ENCODE assay signal across 1 cellular context in the genomic region with DNA sequence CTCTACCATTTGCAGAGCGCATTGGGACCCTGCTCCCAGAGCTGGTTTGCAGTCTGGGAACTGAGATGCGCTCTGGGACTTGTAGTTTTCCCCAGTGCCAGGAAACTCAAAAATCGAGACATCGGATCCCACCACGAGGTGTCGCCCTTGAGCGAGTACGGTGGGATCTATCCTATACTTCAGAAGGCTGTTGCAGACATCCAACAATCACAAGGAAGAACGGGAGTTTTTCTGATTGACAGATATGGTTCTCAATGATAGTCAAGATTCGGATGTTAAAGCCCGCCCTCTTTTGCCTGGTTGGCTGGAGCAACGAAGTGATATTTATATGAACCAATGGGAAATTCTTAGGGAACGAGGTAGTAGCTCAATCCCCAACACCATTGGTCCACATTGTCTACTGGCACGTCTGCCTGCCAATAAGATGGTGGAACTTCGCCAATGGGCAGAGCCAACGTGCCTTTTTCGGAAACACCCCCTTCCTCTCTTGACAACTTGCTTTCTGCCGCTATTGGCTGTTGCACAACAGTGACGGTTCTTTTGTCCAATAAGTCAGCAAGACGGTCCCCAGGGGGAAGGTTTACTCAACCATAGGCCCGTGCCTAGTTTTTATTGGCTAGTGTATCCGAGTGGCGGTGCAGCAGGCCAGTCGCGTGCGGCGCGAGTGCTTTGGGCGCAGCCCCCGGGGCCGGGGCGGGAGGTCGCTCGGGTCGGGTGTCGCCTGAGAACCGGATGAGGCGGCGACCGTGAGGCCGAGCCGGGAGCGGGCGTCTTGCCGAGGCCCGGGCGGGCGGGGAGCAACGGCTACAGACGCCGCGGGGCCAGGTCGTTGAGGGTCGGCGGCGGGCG.
TF ChIP-seq lines count a peak whose summit lies in the region.

A gene (plus strand): TSS at position 724 of the 849 bp plus-strand sequence. CDS start 164 bp downstream, outside the sequence.

TF ChIP-seq in HEK293, 187 proteins besides CTCF, POLR2A, EP300 and RAD21 (continued from another document and continues in another):
- TF ChIP-seq ZFP37 (tag by site-specific recombination; IDR thresholded peaks at IDR 0.05) = no peak
- TF ChIP-seq, protein P1, sequence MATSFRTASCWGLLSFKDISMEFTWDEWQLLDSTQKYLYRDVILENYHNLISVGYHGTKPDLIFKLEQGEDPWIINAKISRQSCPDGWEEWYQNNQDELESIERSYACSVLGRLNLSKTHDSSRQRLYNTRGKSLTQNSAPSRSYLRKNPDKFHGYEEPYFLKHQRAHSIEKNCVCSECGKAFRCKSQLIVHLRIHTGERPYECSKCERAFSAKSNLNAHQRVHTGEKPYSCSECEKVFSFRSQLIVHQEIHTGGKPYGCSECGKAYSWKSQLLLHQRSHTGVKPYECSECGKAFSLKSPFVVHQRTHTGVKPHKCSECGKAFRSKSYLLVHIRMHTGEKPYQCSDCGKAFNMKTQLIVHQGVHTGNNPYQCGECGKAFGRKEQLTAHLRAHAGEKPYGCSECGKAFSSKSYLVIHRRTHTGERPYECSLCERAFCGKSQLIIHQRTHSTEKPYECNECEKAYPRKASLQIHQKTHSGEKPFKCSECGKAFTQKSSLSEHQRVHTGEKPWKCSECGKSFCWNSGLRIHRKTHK (tag by site-specific recombination; IDR thresholded peaks at IDR 0.05) = no peak
- TF ChIP-seq TCF7L2 (IDR thresholded peaks at IDR 0.05; ENCODE audit: borderline replicate concordance, low read depth, low read length) = no peak
- TF ChIP-seq, protein P2, sequence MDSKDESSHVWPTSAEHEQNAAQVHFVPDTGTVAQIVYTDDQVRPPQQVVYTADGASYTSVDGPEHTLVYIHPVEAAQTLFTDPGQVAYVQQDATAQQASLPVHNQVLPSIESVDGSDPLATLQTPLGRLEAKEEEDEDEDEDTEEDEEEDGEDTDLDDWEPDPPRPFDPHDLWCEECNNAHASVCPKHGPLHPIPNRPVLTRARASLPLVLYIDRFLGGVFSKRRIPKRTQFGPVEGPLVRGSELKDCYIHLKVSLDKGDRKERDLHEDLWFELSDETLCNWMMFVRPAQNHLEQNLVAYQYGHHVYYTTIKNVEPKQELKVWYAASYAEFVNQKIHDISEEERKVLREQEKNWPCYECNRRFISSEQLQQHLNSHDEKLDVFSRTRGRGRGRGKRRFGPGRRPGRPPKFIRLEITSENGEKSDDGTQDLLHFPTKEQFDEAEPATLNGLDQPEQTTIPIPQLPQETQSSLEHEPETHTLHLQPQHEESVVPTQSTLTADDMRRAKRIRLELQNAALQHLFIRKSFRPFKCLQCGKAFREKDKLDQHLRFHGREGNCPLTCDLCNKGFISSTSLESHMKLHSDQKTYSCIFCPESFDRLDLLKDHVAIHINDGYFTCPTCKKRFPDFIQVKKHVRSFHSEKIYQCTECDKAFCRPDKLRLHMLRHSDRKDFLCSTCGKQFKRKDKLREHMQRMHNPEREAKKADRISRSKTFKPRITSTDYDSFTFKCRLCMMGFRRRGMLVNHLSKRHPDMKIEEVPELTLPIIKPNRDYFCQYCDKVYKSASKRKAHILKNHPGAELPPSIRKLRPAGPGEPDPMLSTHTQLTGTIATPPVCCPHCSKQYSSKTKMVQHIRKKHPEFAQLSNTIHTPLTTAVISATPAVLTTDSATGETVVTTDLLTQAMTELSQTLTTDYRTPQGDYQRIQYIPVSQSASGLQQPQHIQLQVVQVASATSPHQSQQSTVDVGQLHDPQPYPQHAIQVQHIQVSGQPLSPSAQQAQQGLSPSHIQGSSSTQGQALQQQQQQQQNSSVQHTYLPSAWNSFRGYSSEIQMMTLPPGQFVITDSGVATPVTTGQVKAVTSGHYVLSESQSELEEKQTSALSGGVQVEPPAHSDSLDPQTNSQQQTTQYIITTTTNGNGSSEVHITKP (tag by site-specific recombination; IDR thresholded peaks at IDR 0.05) = peak; percentile 99; the same call in 1 of the 2 replicates
- no peak for TF ChIP-seq ZNF596 (tag by site-specific recombination; IDR thresholded peaks at IDR 0.05)
- TF ChIP-seq, protein P3, sequence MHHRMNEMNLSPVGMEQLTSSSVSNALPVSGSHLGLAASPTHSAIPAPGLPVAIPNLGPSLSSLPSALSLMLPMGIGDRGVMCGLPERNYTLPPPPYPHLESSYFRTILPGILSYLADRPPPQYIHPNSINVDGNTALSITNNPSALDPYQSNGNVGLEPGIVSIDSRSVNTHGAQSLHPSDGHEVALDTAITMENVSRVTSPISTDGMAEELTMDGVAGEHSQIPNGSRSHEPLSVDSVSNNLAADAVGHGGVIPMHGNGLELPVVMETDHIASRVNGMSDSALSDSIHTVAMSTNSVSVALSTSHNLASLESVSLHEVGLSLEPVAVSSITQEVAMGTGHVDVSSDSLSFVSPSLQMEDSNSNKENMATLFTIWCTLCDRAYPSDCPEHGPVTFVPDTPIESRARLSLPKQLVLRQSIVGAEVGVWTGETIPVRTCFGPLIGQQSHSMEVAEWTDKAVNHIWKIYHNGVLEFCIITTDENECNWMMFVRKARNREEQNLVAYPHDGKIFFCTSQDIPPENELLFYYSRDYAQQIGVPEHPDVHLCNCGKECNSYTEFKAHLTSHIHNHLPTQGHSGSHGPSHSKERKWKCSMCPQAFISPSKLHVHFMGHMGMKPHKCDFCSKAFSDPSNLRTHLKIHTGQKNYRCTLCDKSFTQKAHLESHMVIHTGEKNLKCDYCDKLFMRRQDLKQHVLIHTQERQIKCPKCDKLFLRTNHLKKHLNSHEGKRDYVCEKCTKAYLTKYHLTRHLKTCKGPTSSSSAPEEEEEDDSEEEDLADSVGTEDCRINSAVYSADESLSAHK (tag by site-specific recombination; IDR thresholded peaks at IDR 0.05) = no peak
- TF ChIP-seq ZNF561 (tag by site-specific recombination; IDR thresholded peaks at IDR 0.05; ENCODE audit: borderline replicate concordance) = peak; percentile 78; the same call in 1 of the 2 replicates
- peak; percentile 87 for TF ChIP-seq SCRT2 (tag by site-specific recombination; IDR thresholded peaks at IDR 0.05)
- TF ChIP-seq ZNF341 (tag by site-specific recombination; IDR thresholded peaks at IDR 0.05; ENCODE audit: low read depth) = peak; percentile 82
- no peak for TF ChIP-seq ZNF600 (tag by site-specific recombination; IDR thresholded peaks at IDR 0.05)
- TF ChIP-seq GLIS2 (tag by site-specific recombination; IDR thresholded peaks at IDR 0.05) = peak; percentile 84
- TF ChIP-seq ZNF76 (tag by site-specific recombination; IDR thresholded peaks at IDR 0.05; ENCODE audit: borderline replicate concordance, low read depth) = peak; percentile 99
- TF ChIP-seq ZNF24 (tag by site-specific recombination; IDR thresholded peaks at IDR 0.05) = 0 out of 2 replicates have a peak, but pooled peaks have one; percentile 18
- no peak for TF ChIP-seq ZNF2 (tag by site-specific recombination; IDR thresholded peaks at IDR 0.05)
- TF ChIP-seq GLIS1 (tag by site-specific recombination; IDR thresholded peaks at IDR 0.05) = peak; percentile 79
- TF ChIP-seq, protein P4, sequence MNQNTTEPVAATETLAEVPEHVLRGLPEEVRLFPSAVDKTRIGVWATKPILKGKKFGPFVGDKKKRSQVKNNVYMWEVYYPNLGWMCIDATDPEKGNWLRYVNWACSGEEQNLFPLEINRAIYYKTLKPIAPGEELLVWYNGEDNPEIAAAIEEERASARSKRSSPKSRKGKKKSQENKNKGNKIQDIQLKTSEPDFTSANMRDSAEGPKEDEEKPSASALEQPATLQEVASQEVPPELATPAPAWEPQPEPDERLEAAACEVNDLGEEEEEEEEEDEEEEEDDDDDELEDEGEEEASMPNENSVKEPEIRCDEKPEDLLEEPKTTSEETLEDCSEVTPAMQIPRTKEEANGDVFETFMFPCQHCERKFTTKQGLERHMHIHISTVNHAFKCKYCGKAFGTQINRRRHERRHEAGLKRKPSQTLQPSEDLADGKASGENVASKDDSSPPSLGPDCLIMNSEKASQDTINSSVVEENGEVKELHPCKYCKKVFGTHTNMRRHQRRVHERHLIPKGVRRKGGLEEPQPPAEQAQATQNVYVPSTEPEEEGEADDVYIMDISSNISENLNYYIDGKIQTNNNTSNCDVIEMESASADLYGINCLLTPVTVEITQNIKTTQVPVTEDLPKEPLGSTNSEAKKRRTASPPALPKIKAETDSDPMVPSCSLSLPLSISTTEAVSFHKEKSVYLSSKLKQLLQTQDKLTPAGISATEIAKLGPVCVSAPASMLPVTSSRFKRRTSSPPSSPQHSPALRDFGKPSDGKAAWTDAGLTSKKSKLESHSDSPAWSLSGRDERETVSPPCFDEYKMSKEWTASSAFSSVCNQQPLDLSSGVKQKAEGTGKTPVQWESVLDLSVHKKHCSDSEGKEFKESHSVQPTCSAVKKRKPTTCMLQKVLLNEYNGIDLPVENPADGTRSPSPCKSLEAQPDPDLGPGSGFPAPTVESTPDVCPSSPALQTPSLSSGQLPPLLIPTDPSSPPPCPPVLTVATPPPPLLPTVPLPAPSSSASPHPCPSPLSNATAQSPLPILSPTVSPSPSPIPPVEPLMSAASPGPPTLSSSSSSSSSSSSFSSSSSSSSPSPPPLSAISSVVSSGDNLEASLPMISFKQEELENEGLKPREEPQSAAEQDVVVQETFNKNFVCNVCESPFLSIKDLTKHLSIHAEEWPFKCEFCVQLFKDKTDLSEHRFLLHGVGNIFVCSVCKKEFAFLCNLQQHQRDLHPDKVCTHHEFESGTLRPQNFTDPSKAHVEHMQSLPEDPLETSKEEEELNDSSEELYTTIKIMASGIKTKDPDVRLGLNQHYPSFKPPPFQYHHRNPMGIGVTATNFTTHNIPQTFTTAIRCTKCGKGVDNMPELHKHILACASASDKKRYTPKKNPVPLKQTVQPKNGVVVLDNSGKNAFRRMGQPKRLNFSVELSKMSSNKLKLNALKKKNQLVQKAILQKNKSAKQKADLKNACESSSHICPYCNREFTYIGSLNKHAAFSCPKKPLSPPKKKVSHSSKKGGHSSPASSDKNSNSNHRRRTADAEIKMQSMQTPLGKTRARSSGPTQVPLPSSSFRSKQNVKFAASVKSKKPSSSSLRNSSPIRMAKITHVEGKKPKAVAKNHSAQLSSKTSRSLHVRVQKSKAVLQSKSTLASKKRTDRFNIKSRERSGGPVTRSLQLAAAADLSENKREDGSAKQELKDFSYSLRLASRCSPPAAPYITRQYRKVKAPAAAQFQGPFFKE (tag by site-specific recombination; IDR thresholded peaks at IDR 0.05; ENCODE audit: borderline replicate concordance) = no peak
- no peak for TF ChIP-seq ZNF624 (tag by site-specific recombination; IDR thresholded peaks at IDR 0.05)
- no peak for TF ChIP-seq ZNF133 (tag by site-specific recombination; IDR thresholded peaks at IDR 0.05)
- no peak for TF ChIP-seq MZF1 (tag by site-specific recombination; IDR thresholded peaks at IDR 0.05; ENCODE audit: borderline replicate concordance)
- 0 out of 2 replicates have a peak, but pooled peaks have one; percentile 7 for TF ChIP-seq OSR2 (tag by site-specific recombination; IDR thresholded peaks at IDR 0.05)
- TF ChIP-seq, protein P5, sequence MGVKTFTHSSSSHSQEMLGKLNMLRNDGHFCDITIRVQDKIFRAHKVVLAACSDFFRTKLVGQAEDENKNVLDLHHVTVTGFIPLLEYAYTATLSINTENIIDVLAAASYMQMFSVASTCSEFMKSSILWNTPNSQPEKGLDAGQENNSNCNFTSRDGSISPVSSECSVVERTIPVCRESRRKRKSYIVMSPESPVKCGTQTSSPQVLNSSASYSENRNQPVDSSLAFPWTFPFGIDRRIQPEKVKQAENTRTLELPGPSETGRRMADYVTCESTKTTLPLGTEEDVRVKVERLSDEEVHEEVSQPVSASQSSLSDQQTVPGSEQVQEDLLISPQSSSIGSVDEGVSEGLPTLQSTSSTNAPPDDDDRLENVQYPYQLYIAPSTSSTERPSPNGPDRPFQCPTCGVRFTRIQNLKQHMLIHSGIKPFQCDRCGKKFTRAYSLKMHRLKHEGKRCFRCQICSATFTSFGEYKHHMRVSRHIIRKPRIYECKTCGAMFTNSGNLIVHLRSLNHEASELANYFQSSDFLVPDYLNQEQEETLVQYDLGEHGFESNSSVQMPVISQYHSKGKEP (tag by site-specific recombination; IDR thresholded peaks at IDR 0.05) = peak; percentile 54; the same call in 1 of the 2 replicates
- peak; percentile 71 for TF ChIP-seq KLF8 (tag by site-specific recombination; IDR thresholded peaks at IDR 0.05)
- TF ChIP-seq, protein P6, sequence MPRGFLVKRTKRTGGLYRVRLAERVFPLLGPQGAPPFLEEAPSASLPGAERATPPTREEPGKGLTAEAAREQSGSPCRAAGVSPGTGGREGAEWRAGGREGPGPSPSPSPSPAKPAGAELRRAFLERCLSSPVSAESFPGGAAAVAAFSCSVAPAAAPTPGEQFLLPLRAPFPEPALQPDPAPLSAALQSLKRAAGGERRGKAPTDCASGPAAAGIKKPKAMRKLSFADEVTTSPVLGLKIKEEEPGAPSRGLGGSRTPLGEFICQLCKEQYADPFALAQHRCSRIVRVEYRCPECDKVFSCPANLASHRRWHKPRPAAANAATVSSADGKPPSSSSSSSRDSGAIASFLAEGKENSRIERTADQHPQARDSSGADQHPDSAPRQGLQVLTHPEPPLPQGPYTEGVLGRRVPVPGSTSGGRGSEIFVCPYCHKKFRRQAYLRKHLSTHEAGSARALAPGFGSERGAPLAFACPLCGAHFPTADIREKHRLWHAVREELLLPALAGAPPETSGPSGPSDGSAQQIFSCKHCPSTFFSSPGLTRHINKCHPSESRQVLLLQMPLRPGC (tag by site-specific recombination; IDR thresholded peaks at IDR 0.05) = no peak
- peak; percentile 28 for TF ChIP-seq SETDB1 (IDR thresholded peaks at IDR 0.05; ENCODE audit: insufficient read length, low read length)
- 0 out of 2 replicates have a peak, but pooled peaks have one; percentile 51 for TF ChIP-seq TRIM28 (IDR thresholded peaks at IDR 0.05; ENCODE audit: borderline replicate concordance, low read length)
- TF ChIP-seq ZNF223 (tag by site-specific recombination; IDR thresholded peaks at IDR 0.05) = no peak
- no peak for TF ChIP-seq ZNF777 (tag by site-specific recombination; IDR thresholded peaks at IDR 0.05; ENCODE audit: borderline replicate concordance)
- 0 out of 2 replicates have a peak, but pooled peaks have one; percentile 54 for TF ChIP-seq ZNF621 (tag by site-specific recombination; IDR thresholded peaks at IDR 0.05)
- peak; percentile 94 for TF ChIP-seq ZNF654 (tag by site-specific recombination; IDR thresholded peaks at IDR 0.05; ENCODE audit: low read depth)
- TF ChIP-seq, protein P7, sequence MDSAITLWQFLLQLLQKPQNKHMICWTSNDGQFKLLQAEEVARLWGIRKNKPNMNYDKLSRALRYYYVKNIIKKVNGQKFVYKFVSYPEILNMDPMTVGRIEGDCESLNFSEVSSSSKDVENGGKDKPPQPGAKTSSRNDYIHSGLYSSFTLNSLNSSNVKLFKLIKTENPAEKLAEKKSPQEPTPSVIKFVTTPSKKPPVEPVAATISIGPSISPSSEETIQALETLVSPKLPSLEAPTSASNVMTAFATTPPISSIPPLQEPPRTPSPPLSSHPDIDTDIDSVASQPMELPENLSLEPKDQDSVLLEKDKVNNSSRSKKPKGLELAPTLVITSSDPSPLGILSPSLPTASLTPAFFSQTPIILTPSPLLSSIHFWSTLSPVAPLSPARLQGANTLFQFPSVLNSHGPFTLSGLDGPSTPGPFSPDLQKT (IDR thresholded peaks at IDR 0.05; ENCODE audit: borderline replicate concordance, low read depth, low read length) = peak; percentile 71; the same call in 1 of the 2 replicates
- no peak for TF ChIP-seq ZFHX2 (tag by site-specific recombination; conservative IDR thresholded peaks at IDR 0.05)
- no peak for TF ChIP-seq ZNF555 (tag by site-specific recombination; conservative IDR thresholded peaks at IDR 0.05)
- no peak for TF ChIP-seq ZNF239 (tag by site-specific recombination; IDR thresholded peaks at IDR 0.05)
- TF ChIP-seq, protein P8, sequence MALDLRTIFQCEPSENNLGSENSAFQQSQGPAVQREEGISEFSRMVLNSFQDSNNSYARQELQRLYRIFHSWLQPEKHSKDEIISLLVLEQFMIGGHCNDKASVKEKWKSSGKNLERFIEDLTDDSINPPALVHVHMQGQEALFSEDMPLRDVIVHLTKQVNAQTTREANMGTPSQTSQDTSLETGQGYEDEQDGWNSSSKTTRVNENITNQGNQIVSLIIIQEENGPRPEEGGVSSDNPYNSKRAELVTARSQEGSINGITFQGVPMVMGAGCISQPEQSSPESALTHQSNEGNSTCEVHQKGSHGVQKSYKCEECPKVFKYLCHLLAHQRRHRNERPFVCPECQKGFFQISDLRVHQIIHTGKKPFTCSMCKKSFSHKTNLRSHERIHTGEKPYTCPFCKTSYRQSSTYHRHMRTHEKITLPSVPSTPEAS (tag by site-specific recombination; IDR thresholded peaks at IDR 0.05) = no peak
